ENCODE assay signal across 15 cellular contexts in the genomic region with DNA sequence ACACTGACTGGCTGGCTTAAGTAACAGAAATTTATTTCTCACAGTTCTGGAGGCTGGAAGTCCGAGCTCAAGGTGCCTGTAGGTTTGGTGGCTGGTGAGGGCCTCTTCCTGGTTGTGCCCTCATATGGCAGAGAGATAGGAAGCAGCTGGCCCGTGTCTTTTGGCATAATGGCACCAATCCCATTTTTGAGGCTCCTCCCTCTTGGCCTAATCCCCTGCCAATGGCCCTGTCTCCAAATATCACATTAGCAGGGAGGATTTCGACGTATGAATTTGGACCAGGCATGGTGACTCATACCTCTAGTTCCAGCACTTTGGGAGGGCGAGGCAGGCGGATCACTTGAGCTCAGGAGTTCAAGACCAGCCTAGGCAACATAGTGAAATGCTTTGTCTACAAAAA. TPM values are rescaled to one million over a fixed set of nuclear protein-coding genes. Genes with fewer than 3 reads are reported as not detected.
DNase-seq lines count a peak whose midpoint lies in the region; ATAC-seq and TF ChIP-seq lines count a peak whose summit lies in the region.
"Had no signal": no experiment of that assay in that cellular context is flagged by ENCODE, and none has a peak within 500 bp of the region (broad histone marks: within the 10 kb centered on the region; RNA-seq: fewer than 3 reads in every experiment).

No MANE protein-coding gene starts in this region.

- H3K4me1 ChIP-seq in HCT116 (ENCODE audit: control insufficient read depth in 1 of 2, insufficient read depth in 2 of 2, low read length in 2 of 2) (no peaks in the 10 kb centered on the region), right lobe of liver (peaks cover 0 to 32% (median 7%) of the 10 kb centered on the region in 4 donors)
- H3K4me1 ChIP-seq: HAP-1 had no signal

- peaks cover 2% of the 10 kb centered on the region; the same call in 1 of the 2 replicates for H3K79me2 ChIP-seq in HCT116 (ENCODE audit: insufficient read depth, low read length)

- peak; percentile 27; the same call in 1 of the 2 replicates for ATAC-seq in HCT116
- ATAC-seq in right lobe of liver, result peak; percentile 43 to 68 (median 57)
- ATAC-seq in HG03354 (IDR thresholded peaks at IDR 0.05; ENCODE audit: poor library complexity, severe bottlenecking, unreplicated experiment), result no peak

- peak overlapping the region; percentile 58 for H3K27ac ChIP-seq in 22Rv1
- no peak overlapping the region for H3K27ac ChIP-seq in HCT116 (ENCODE audit: low read depth, low read length)
- H3K27ac ChIP-seq in right lobe of liver, result no peak overlapping the region

- no peak for TF ChIP-seq CTCF in 22Rv1 (IDR thresholded peaks at IDR 0.05)
- TF ChIP-seq CTCF in HCT116 (IDR thresholded peaks at IDR 0.05 in 2 of 3, conservative IDR thresholded peaks at IDR 0.05 in 1 of 3; ENCODE audit: borderline replicate concordance in 1 of 3, insufficient read depth in 1 of 3, low read depth in 2 of 3, low read length in 2 of 3), result no peak
- TF ChIP-seq CTCF in right lobe of liver (IDR thresholded peaks at IDR 0.05), result no peak
- no peak for TF ChIP-seq CTCF in endothelial cell (IDR thresholded peaks at IDR 0.05; ENCODE audit: unreplicated experiment)

- H3K4me3 ChIP-seq in HCT116 (replicated peaks in 1 of 2; ENCODE audit: low read depth in 1 of 2, low read length in 2 of 2), result no peak overlapping the region
- H3K4me3 ChIP-seq in right lobe of liver, result no peak overlapping the region
- H3K4me3 ChIP-seq: HAP-1 had no signal

- no peaks in the 10 kb centered on the region for H3K27me3 ChIP-seq in HCT116 (ENCODE audit: insufficient read depth, low read length)
- no peaks in the 10 kb centered on the region for H3K27me3 ChIP-seq in right lobe of liver

- CTCF ChIA-PET in HCT116 (lab: Charles Lee), result no interaction called here

- RAD21 ChIA-PET in HCT116 (lab: Charles Lee; ENCODE audit: low non-redundant PET in 1 of 2, low total read pairs in 2 of 2, uncharacterized antibody in 2 of 2, unreplicated experiment in 2 of 2), result no interaction called here

- no peak overlapping the region for H2AFZ ChIP-seq in HCT116 (ENCODE audit: low read depth, low read length, poor library complexity, severe bottlenecking)

- intact Hi-C loops in HCT116 (cut with micrococcal nuclease) (no loop called here), right lobe of liver (cut with DNase I) (loop anchor here in 1 of 2 donors (10.0 kb wide), 1 partner anchor 88 kb away; no protein-coding TSS in a partner anchor)

- DNase-seq in HCT116 (ENCODE audit: low read depth, low spot score) (no peak), dermis microvascular lymphatic vessel endothelial cell (ENCODE audit: low read depth in 2 of 2) (peak; percentile 83 to 88), right lobe of liver (no peak), pons (ENCODE audit: low spot score) (no peak), glomerular visceral epithelial cell (ENCODE audit: extremely low spot score) (no peak), endothelial cell (ENCODE audit: low spot score) (no peak)
- DNase-seq: activated CD4-positive, alpha-beta T cell treated with anti-CD3 and anti-CD28 coated beads, Interleukin-2, amount 10 ng/mL, durations not matched to agents 7 days and 5 days; activated gamma-delta T cell; DMS53; effector CD4-positive, alpha-beta T cell; NCI-H187 treated with DMSO at 0.1 percent for 48 hours had no signal

- BruUV-seq in HCT116 (replicated peaks; lab: Mats Ljungman, UMichigan), result no TSS peak

- POLR2A ChIA-PET in HCT116 (lab: Charles Lee), result no interaction called here

- H3K4me1 Mint-ChIP-seq in endothelial cell (ENCODE audit: unreplicated experiment), result no peaks in the 10 kb centered on the region

- peaks cover 8% of the 10 kb centered on the region for H3K9me3 Mint-ChIP-seq in endothelial cell (ENCODE audit: unreplicated experiment)

- H4K20me1 ChIP-seq in HCT116 (ENCODE audit: insufficient read depth), result no peaks in the 10 kb centered on the region

- no peak overlapping the region for H3K9ac ChIP-seq in HCT116 (ENCODE audit: low read length)

- peaks cover 13% of the 10 kb centered on the region for H3K36me3 Mint-ChIP-seq in endothelial cell (ENCODE audit: low read depth, unreplicated experiment)

- TF ChIP-seq RAD21 in HCT116 (IDR thresholded peaks at IDR 0.05; ENCODE audit: low read depth), result no peak

- no peaks in the 10 kb centered on the region for H3K9me3 ChIP-seq in HCT116 (ENCODE audit: control insufficient read depth in 1 of 2, insufficient read depth in 1 of 2, low read depth in 1 of 2, low read length in 2 of 2)
- no peaks in the 10 kb centered on the region for H3K9me3 ChIP-seq in right lobe of liver

- 50% methylated on average over 5 of the region's 6 CpGs for WGBS in right lobe of liver (ENCODE audit: insufficient coverage, low coverage, low lambda C conversion rate, missing lambda C conversion rate)

- no peak overlapping the region for H3K4me2 ChIP-seq in HCT116 (ENCODE audit: low read length)

- H3K4me3 Mint-ChIP-seq in endothelial cell (ENCODE audit: unreplicated experiment), result no peak overlapping the region
- H3K4me3 Mint-ChIP-seq: activated CD4-positive, alpha-beta T cell treated with anti-CD3 and anti-CD28 coated beads, Interleukin-2, amount 10 ng/mL, durations not matched to agents 7 days and 5 days; nephron had no signal

- TF ChIP-seq POLR2A in HCT116 (IDR thresholded peaks at IDR 0.05; ENCODE audit: borderline replicate concordance, extremely low read depth, insufficient read depth, insufficient read length) (no peak), right lobe of liver (IDR thresholded peaks at IDR 0.05) (no peak)

- H3K27ac Mint-ChIP-seq in endothelial cell (ENCODE audit: unreplicated experiment), result no peak overlapping the region
- H3K27ac Mint-ChIP-seq: activated CD4-positive, alpha-beta T cell treated with anti-CD3 and anti-CD28 coated beads, Interleukin-2, amount 10 ng/mL, durations not matched to agents 7 days and 5 days; nephron had no signal

- H3K36me3 ChIP-seq in HCT116 (ENCODE audit: control insufficient read depth in 1 of 2, insufficient read depth in 2 of 2, low read length in 2 of 2), result no peaks in the 10 kb centered on the region
- H3K36me3 ChIP-seq in right lobe of liver, result peaks cover 0 to 10% (median 0%) of the 10 kb centered on the region in 4 donors
- H3K36me3 ChIP-seq: HAP-1 had no signal

- H3K27me3 Mint-ChIP-seq in endothelial cell (ENCODE audit: unreplicated experiment), result peaks cover 6% of the 10 kb centered on the region
- H3K27me3 Mint-ChIP-seq: activated CD4-positive, alpha-beta T cell treated with anti-CD3 and anti-CD28 coated beads, Interleukin-2, amount 10 ng/mL, durations not matched to agents 7 days and 5 days had no signal

- no peaks in the 10 kb centered on the region for H3K9me2 ChIP-seq in HCT116 (ENCODE audit: insufficient read depth)

TF ChIP-seq in HCT116, 20 proteins besides CTCF, POLR2A, EP300 and RAD21:
- TF ChIP-seq POLR2AphosphoS5 (IDR thresholded peaks at IDR 0.05; ENCODE audit: low read depth, low read length) (no peak), EZH2phosphoT487 (IDR thresholded peaks at IDR 0.05; ENCODE audit: borderline replicate concordance) (no peak)

RNA-seq across cellular contexts. Expression of gene AGPAT3, which starts 37.4 kb away (rescaled TPM):
- total RNA-seq in HCT116 (2021; ENCODE audit: unreplicated experiment), result 54.1 TPM
- polyA plus RNA-seq in HCT116 (2012), result 32.3 and 38.2 TPM in 2 replicates
- 34.4 and 46.8 TPM in 2 replicates for total RNA-seq in dermis microvascular lymphatic vessel endothelial cell
- total RNA-seq in right lobe of liver, result 100 to 1,000 TPM in 2 of 6 experiments, 10 to 100 TPM in 4; 56.9 to 111 (median 95.3) TPM
- total RNA-seq in endothelial cell (ENCODE audit: unreplicated experiment), result 22.6 TPM

Comparison
In these comparisons a context has a peak if more than half of its experiments do, and no peak if none do; other contexts are left out.
1. DNase-seq: peak in dermis microvascular lymphatic vessel endothelial cell (2 of 2); none in HCT116 (single experiment), right lobe of liver (0 of 3), pons (single experiment), glomerular visceral epithelial cell (single experiment) and endothelial cell (single experiment).